ENCODE assay signal across 21 cellular contexts in the genomic region with DNA sequence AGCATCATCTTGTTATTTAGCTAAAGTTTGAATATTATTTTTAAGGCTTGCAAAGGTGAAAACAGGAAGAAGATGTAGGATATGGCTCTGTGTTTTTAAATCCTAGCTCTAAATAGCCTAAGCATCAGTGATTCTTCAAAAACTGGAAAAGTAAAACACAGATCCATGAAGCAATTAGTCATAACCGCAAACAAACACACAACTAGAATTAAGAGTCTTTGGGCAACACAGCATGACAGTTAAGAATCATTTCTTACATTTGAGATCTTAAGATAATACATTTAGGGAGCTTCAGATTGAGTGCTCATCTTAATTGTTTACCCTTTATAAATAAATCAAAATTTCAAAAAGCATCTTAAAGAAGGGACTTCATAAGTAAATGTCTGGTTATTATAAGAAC.
A peak's percentile ranks its signal among the peaks of the same experiment; 100 is the strongest.
DNase-seq lines count a peak whose midpoint lies in the region; ATAC-seq, FAIRE-seq and TF ChIP-seq lines count a peak whose summit lies in the region.
"Had no signal": no experiment of that assay in that cellular context is flagged by ENCODE, and none has a peak within 500 bp of the region (broad histone marks: within the 10 kb centered on the region; RNA-seq: fewer than 3 reads in every experiment).

No MANE protein-coding gene starts in this region.

- intact Hi-C loops in K562 (cut with micrococcal nuclease), result no loop called here

- no peaks in the 10 kb centered on the region for H3K79me2 ChIP-seq in K562 (ENCODE audit: control insufficient read depth, insufficient read depth, low read length)

- DNase-seq in DMS79 (lab: John Stamatoyannopoulos, UW) (peak; percentile 57), LHCN-M2 (ENCODE audit: low read depth) (peak; percentile 41), K562 (ENCODE audit: extremely low read depth in 1 of 4, low spot score in 3 of 4) (no peak), kidney glomerular epithelial cell (lab: John Stamatoyannopoulos, UW) (peak; percentile 11), HEK293T (ENCODE audit: extremely low spot score) (no peak), NCI-H1694 (lab: John Stamatoyannopoulos, UW) (no peak)
- no peak for DNase-seq in stimulated activated CD4-positive, alpha-beta T cell treated with anti-CD3 and anti-CD28 coated beads, Interleukin-2, amount 100 ng/mL, for 24 hours
- DNase-seq: C1 segment of cervical spinal cord; Caco-2; CD4-positive, CD25-positive, alpha-beta regulatory T cell; CD8-positive, alpha-beta T cell; DMS 273 treated with DMSO at 0.1 percent for 48 hours; DND-41; GM23248; H7; HCEC 1CT had no signal

- POLR2A ChIA-PET in K562 (lab: Yijun Ruan, JAX), result no interaction called here
- POLR2A ChIA-PET in HEK293T (lab: Yijun Ruan, JAX), result no interaction called here

- no peak overlapping the region for H2AFZ ChIP-seq in K562 (ENCODE audit: low read depth, low read length)
- H2AFZ ChIP-seq: GM23248 had no signal

- H3K4me2 ChIP-seq in K562 (ENCODE audit: insufficient read depth, low read length), result no peak overlapping the region

- H3K4me3 ChIP-seq in K562, result no peak overlapping the region
- H3K4me3 ChIP-seq: GM23248 had no signal

- no peak for TF ChIP-seq EP300 in K562 (IDR thresholded peaks at IDR 0.05; ENCODE audit: low read length)

- no peak overlapping the region for H3K9ac ChIP-seq in K562 (ENCODE audit: insufficient read depth in 1 of 2, low read depth in 2 of 2, low read length in 2 of 2)
- H3K9ac ChIP-seq: GM23248 had no signal

- H3K9me1 ChIP-seq in K562 (ENCODE audit: control insufficient read depth, insufficient read depth, low read length), result no peaks in the 10 kb centered on the region

- no peak overlapping the region for H3K27ac ChIP-seq in K562 (ENCODE audit: extremely low read depth, low read depth, low read length)
- H3K27ac ChIP-seq: GM23248 had no signal

- BruUV-seq in K562 (replicated peaks; lab: Mats Ljungman, UMichigan), result no TSS peak

- no peaks in the 10 kb centered on the region for H3K9me3 ChIP-seq in K562 (replicated peaks; ENCODE audit: control insufficient read depth, insufficient read depth, low read depth, low read length)
- H3K9me3 ChIP-seq: Caco-2 had no signal

- WGBS in K562 (ENCODE audit: insufficient coverage, low coverage, missing lambda C conversion rate), result 52% methylated on average over 1 of the region's 1 CpG

- peaks cover 0 to 14% of the 10 kb centered on the region in 2 experiments; a peak in 2 of 5 replicates for H3K4me1 ChIP-seq in K562 (replicated peaks in 1 of 2; ENCODE audit: control insufficient read depth in 2 of 2, insufficient read depth in 2 of 2, low read length in 2 of 2)

- TF ChIP-seq CTCF in K562 (IDR thresholded peaks at IDR 0.05 in 2 of 3, conservative IDR thresholded peaks at IDR 0.05 in 1 of 3; ENCODE audit: insufficient read depth in 2 of 3, low read depth in 1 of 3, low read length in 3 of 3), result no peak

- in situ Hi-C loops in K562 (cut with MboI), result no loop called here

- no peak for TF ChIP-seq POLR2A in K562 (conservative IDR thresholded peaks at IDR 0.05)

- H3K27me3 ChIP-seq in K562 (ENCODE audit: control insufficient read depth in 2 of 2, insufficient read depth in 2 of 2, low read length in 2 of 2), result no peaks in the 10 kb centered on the region

- FAIRE-seq in K562 (lab: Jason Lieb, UNC), result no peak
- FAIRE-seq: D721Med, G401.6, GM12892, H1 had no signal

- CTCF ChIA-PET in K562 (lab: Yijun Ruan, JAX; ENCODE audit: low intra/inter-chr PET ratio), result no interaction called here
- CTCF ChIA-PET in HEK293T (lab: Yijun Ruan, JAX), result interaction anchor here (1.5 kb wide), 1 partner anchor 21 kb away, joined by 6 read pairs; no protein-coding TSS in a partner anchor

- peaks cover 3% of the 10 kb centered on the region; the same call in 1 of the 3 replicates for H3K36me3 ChIP-seq in K562 (ENCODE audit: control insufficient read depth, insufficient read depth, low read length)

- TF ChIP-seq RAD21 in K562 (CRISPR knock-in tag; conservative IDR thresholded peaks at IDR 0.05 in 1 of 2, IDR thresholded peaks at IDR 0.05 in 1 of 2), result no peak

- no peak for ATAC-seq in K562
- ATAC-seq in HG03095 (IDR thresholded peaks at IDR 0.05; ENCODE audit: unreplicated experiment), result no peak
- ATAC-seq: CD8-positive, alpha-beta T cell had no signal

- H4K20me1 ChIP-seq in K562 (replicated peaks; ENCODE audit: control insufficient read depth, insufficient read depth, low read length), result no peaks in the 10 kb centered on the region

TF ChIP-seq in K562, 482 proteins besides CTCF, POLR2A, EP300 and RAD21:
- 0 out of 2 replicates have a peak, but pooled peaks have one; percentile 19 for TF ChIP-seq FOSL1 (tag; conservative IDR thresholded peaks at IDR 0.05)
- no peak for TF ChIP-seq ZNF507 (tag; conservative IDR thresholded peaks at IDR 0.05)

TF ChIP-seq in HEK293T, 16 proteins besides CTCF, POLR2A, EP300 and RAD21:
- TF ChIP-seq CTBP1 (IDR thresholded peaks at IDR 0.05; ENCODE audit: borderline replicate concordance) (no peak), SP1 (IDR thresholded peaks at IDR 0.05) (no peak), ZNF384 (IDR thresholded peaks at IDR 0.05) (no peak), FOXA1 (IDR thresholded peaks at IDR 0.05) (no peak), ARNT (IDR thresholded peaks at IDR 0.05) (no peak), NFRKB (IDR thresholded peaks at IDR 0.05) (no peak), ELF4 (IDR thresholded peaks at IDR 0.05) (no peak), FOXM1 (IDR thresholded peaks at IDR 0.05; ENCODE audit: borderline replicate concordance) (no peak), SUZ12 (IDR thresholded peaks at IDR 0.05) (no peak), TARDBP (IDR thresholded peaks at IDR 0.05) (no peak), LEF1 (IDR thresholded peaks at IDR 0.05; ENCODE audit: borderline replicate concordance) (no peak), BHLHE40 (IDR thresholded peaks at IDR 0.05; ENCODE audit: borderline replicate concordance) (no peak), FOXK2 (IDR thresholded peaks at IDR 0.05) (no peak), L3MBTL2 (conservative IDR thresholded peaks at IDR 0.05) (no peak), HDGF (IDR thresholded peaks at IDR 0.05; ENCODE audit: borderline replicate concordance) (no peak)
- TF ChIP-seq, protein P1, sequence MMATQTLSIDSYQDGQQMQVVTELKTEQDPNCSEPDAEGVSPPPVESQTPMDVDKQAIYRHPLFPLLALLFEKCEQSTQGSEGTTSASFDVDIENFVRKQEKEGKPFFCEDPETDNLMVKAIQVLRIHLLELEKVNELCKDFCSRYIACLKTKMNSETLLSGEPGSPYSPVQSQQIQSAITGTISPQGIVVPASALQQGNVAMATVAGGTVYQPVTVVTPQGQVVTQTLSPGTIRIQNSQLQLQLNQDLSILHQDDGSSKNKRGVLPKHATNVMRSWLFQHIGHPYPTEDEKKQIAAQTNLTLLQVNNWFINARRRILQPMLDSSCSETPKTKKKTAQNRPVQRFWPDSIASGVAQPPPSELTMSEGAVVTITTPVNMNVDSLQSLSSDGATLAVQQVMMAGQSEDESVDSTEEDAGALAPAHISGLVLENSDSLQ (IDR thresholded peaks at IDR 0.05), result no peak
TF ChIP-seq in HEK293T: peak in this region for 0.

Comparison
In these comparisons a context has a peak if more than half of its experiments do, and no peak if none do; other contexts are left out.
1. DNase-seq: peak in DMS79 (single experiment), LHCN-M2 (single experiment) and kidney glomerular epithelial cell (single experiment); none in K562 (0 of 4), HEK293T (single experiment), stimulated activated CD4-positive, alpha-beta T cell treated with anti-CD3 and anti-CD28 coated beads, Interleukin-2, amount 100 ng/mL, for 24 hours (0 of 2) and NCI-H1694 (single experiment).